Comparison of ENCODE assay signal across 11 cellular contexts in genomic region chr12:124397807-124398577, GRCh38.
DNase-seq lines count a peak whose midpoint lies in the region; ATAC-seq and TF ChIP-seq lines count a peak whose summit lies in the region.
"Had no signal": no experiment of that assay in that cellular context is flagged by ENCODE, and none has a peak within 500 bp of the region (broad histone marks: within the 10 kb centered on the region; RNA-seq: fewer than 3 reads in every experiment).

No MANE protein-coding gene starts in this region.

- no peak overlapping the region for H3K56ac ChIP-seq in mesendoderm (ENCODE audit: low read length)

- no peak overlapping the region for H3K9ac ChIP-seq in mesendoderm (ENCODE audit: low read length)

- no peak overlapping the region for H3K4me3 Mint-ChIP-seq in natural killer cell treated with Interleukin-12 subunit alpha and Interleukin-12 subunit beta and Interleukin-15 and Interleukin-18, amount 100 ng/mL, for 72 hours

- H3K4me1 ChIP-seq in lung (ENCODE audit: control insufficient read depth in 2 of 2, insufficient read depth in 2 of 2, low read length in 2 of 2) (peaks cover 5 to 25% of the 10 kb centered on the region in 2 donors), mesendoderm (ENCODE audit: control insufficient read depth, low read depth, low read length) (peaks cover 5% of the 10 kb centered on the region)
- H3K4me1 ChIP-seq: Caco-2 had no signal

- no peak overlapping the region for H2AK5ac ChIP-seq in mesendoderm (ENCODE audit: low read length)

- peak; percentile 58 for DNase-seq in AG10803 (ENCODE audit: low read depth)
- peak in 72 of 76 experiments; percentile 4 to 81 (median 61) for DNase-seq in HUDEP-2 (lab: John Stamatoyannopoulos, UW; ENCODE audit: unreplicated experiment in 76 of 76)
- DNase-seq in amniotic epithelial cell (ENCODE audit: low read depth) = peak; percentile 76
- peak; percentile 58 for DNase-seq in lung (ENCODE audit: low spot score)
- no peak for DNase-seq in NCI-H146 treated with DMSO at 0.1 percent for 48 hours (lab: John Stamatoyannopoulos, UW; ENCODE audit: unreplicated experiment)
- DNase-seq in mesendoderm = no peak
- DNase-seq in natural killer cell treated with Interleukin-12 subunit alpha and Interleukin-12 subunit beta and Interleukin-15 and Interleukin-18, amount 100 ng/mL, for 72 hours (ENCODE audit: low spot score) = no peak
- DNase-seq: Caco-2, NCI-H1048, SJCRH30 had no signal

- WGBS in lung, 2 donors = 85 to 86% methylated on average over 22 of the region's 22 CpGs
- WGBS in mesendoderm (ENCODE audit: extremely low coverage, insufficient coverage, low lambda C conversion rate) = no CpG with 5 or more reads among the region's 22 CpGs

- no peak overlapping the region for H2BK5ac ChIP-seq in mesendoderm (ENCODE audit: low read length)

- H3K79me2 ChIP-seq in mesendoderm (ENCODE audit: control insufficient read depth, insufficient read depth, low read length) = no peaks in the 10 kb centered on the region

- H3K4me2 ChIP-seq in mesendoderm (ENCODE audit: low read length) = no peak overlapping the region

- peak overlapping the region in 1 of 2 donors; percentile 4 for H3K27ac ChIP-seq in lung (ENCODE audit: low read depth in 1 of 2, low read length in 1 of 2)
- H3K27ac ChIP-seq in mesendoderm (ENCODE audit: low read depth, low read length) = no peak overlapping the region
- H3K27ac ChIP-seq: SJCRH30 had no signal

- H3K27me3 ChIP-seq in lung (ENCODE audit: control insufficient read depth, insufficient read depth) (no peaks in the 10 kb centered on the region), mesendoderm (ENCODE audit: insufficient read depth, low read length, poor library complexity) (no peaks in the 10 kb centered on the region)
- H3K27me3 ChIP-seq: SJCRH30 had no signal

- no peaks in the 10 kb centered on the region for H3K79me1 ChIP-seq in mesendoderm (ENCODE audit: low read length)

- no peak overlapping the region for H2BK15ac ChIP-seq in mesendoderm (replicated peaks; ENCODE audit: low read depth)

- no peak overlapping the region for H3K27ac Mint-ChIP-seq in natural killer cell treated with Interleukin-12 subunit alpha and Interleukin-12 subunit beta and Interleukin-15 and Interleukin-18, amount 100 ng/mL, for 72 hours

- H3K27me3 Mint-ChIP-seq in natural killer cell treated with Interleukin-12 subunit alpha and Interleukin-12 subunit beta and Interleukin-15 and Interleukin-18, amount 100 ng/mL, for 72 hours = no peaks in the 10 kb centered on the region

- H3K23ac ChIP-seq in mesendoderm (ENCODE audit: low read length) = no peak overlapping the region

- H3K18ac ChIP-seq in mesendoderm (ENCODE audit: low read length) = no peak overlapping the region

- H3K4ac ChIP-seq in mesendoderm (ENCODE audit: low read depth, low read length) = no peak overlapping the region

- H4K5ac ChIP-seq in mesendoderm (ENCODE audit: low read length) = no peak overlapping the region

- H3K4me1 Mint-ChIP-seq in natural killer cell treated with Interleukin-12 subunit alpha and Interleukin-12 subunit beta and Interleukin-15 and Interleukin-18, amount 100 ng/mL, for 72 hours (ENCODE audit: low read depth in 2 of 2) = peaks cover 0 to 13% of the 10 kb centered on the region in 2 donors

- H3K9me3 ChIP-seq in lung (ENCODE audit: control insufficient read depth in 2 of 2, insufficient read depth in 1 of 2, low read length in 1 of 2) = no peaks in the 10 kb centered on the region
- H3K9me3 ChIP-seq: Caco-2, SJCRH30 had no signal

- H3K36me3 Mint-ChIP-seq in natural killer cell treated with Interleukin-12 subunit alpha and Interleukin-12 subunit beta and Interleukin-15 and Interleukin-18, amount 100 ng/mL, for 72 hours = no peaks in the 10 kb centered on the region

- no peak overlapping the region for H2BK120ac ChIP-seq in mesendoderm (ENCODE audit: low read depth, low read length)

- no peak for ATAC-seq in lung (ENCODE audit: insufficient read depth, low FRiP score)
- ATAC-seq in HG02870 (IDR thresholded peaks at IDR 0.05; ENCODE audit: unreplicated experiment) = no peak
- no peak for ATAC-seq in natural killer cell treated with Interleukin-12 subunit alpha and Interleukin-12 subunit beta and Interleukin-15 and Interleukin-18, amount 100 ng/mL, for 72 hours

- no peak overlapping the region for H4K8ac ChIP-seq in mesendoderm (ENCODE audit: low read depth, low read length)

- no peak for TF ChIP-seq CTCF in AG10803 (conservative IDR thresholded peaks at IDR 0.05; ENCODE audit: low read length)
- no peak for TF ChIP-seq CTCF in lung (IDR thresholded peaks at IDR 0.05; ENCODE audit: control extremely low read depth, extremely low read depth)

- peaks cover 0 to 64% of the 10 kb centered on the region in 2 donors for H3K36me3 ChIP-seq in lung (ENCODE audit: control insufficient read depth in 2 of 2, insufficient read depth in 2 of 2, low read length in 2 of 2)
- H3K36me3 ChIP-seq in mesendoderm (ENCODE audit: control insufficient read depth, insufficient read depth, low read length) = peaks cover 2% of the 10 kb centered on the region

- H3K9me3 Mint-ChIP-seq in natural killer cell treated with Interleukin-12 subunit alpha and Interleukin-12 subunit beta and Interleukin-15 and Interleukin-18, amount 100 ng/mL, for 72 hours = no peaks in the 10 kb centered on the region

- H3K4me3 ChIP-seq in AG10803 (ENCODE audit: low read length) (no peak overlapping the region), lung (no peak overlapping the region), mesendoderm (ENCODE audit: low read length) (no peak overlapping the region)
- H3K4me3 ChIP-seq: SJCRH30 had no signal

Comparison
In these comparisons a context has a peak if more than half of its experiments do, and no peak if none do; other contexts are left out.
1. DNase-seq: peak in AG10803 (single experiment), HUDEP-2 (72 of 76), amniotic epithelial cell (single experiment) and lung (single experiment); none in NCI-H146 treated with DMSO at 0.1 percent for 48 hours (single experiment), mesendoderm (single experiment) and natural killer cell treated with Interleukin-12 subunit alpha and Interleukin-12 subunit beta and Interleukin-15 and Interleukin-18, amount 100 ng/mL, for 72 hours (single experiment).